18 cellular contexts compared by ENCODE assay signal in genomic region chr3:115322901-115323300, GRCh38.
"Had no signal": no experiment of that assay in that cellular context is flagged by ENCODE, and none has a peak within 500 bp of the region (broad histone marks: within the 10 kb centered on the region; RNA-seq: fewer than 3 reads in every experiment).

No MANE protein-coding gene starts in this region.

- DNase-seq: KBM-7, MV-4-11, NCI-H1048, NCI-H1105, NCI-H1417, NCI-H1436 treated with DMSO at 0.1 percent for 48 hours, NCI-H187, NCI-H2029, NCI-H2081 treated with DMSO at 0.1 percent for 48 hours, NCI-H2227 treated with DMSO at 0.1 percent for 48 hours, NCI-H510A, NCI-H524 treated with DMSO at 0.1 percent for 48 hours, NCI-H69, NCI-H774, RPMI8226, SHP77, SK-N-SH, SW 1271 had no signal

- H3K9ac ChIP-seq: SK-N-SH had no signal

- H3K9me3 ChIP-seq: SK-N-SH had no signal

- H3K4me2 ChIP-seq: SK-N-SH had no signal
